Comparison of ENCODE assay signal across 28 cellular contexts in the genomic region with DNA sequence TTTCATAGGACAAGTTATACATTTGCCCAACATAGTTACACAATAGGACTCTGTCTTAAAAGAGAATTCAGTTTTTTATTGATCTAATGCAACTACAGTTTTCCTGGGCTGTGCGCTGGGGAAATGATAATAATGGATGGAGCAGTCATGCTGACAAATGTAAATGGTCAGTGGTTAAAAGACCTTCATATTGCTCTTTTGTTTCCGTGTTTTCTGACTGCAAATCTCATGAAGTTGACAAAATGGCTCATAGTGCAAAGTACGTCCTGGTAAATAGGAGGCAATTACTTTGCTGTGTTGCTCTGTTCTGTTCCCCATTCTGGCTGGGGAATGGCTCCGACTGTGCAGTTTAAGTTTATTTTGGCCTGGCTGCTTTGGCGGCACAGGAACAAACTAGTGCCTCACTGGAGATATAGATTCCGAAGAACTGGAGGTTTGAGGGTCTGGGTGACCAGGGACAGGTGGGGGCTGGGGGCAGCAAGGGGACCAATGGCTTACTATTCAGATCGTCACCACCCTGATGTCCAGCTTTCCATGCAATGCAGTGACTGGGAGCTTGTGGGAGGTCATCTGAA. TPM values are rescaled to one million over a fixed set of nuclear protein-coding genes. Genes with fewer than 3 reads are reported as not detected.
A peak's percentile ranks its signal among the peaks of the same experiment; 100 is the strongest.
DNase-seq lines count a peak whose midpoint lies in the region; FAIRE-seq and TF ChIP-seq lines count a peak whose summit lies in the region.
"Had no signal": no experiment of that assay in that cellular context is flagged by ENCODE, and none has a peak within 500 bp of the region (broad histone marks: within the 10 kb centered on the region; RNA-seq: fewer than 3 reads in every experiment).

No MANE protein-coding gene starts in this region.

- intact Hi-C loops in colonic mucosa (cut with DNase I) = no loop called here

- H3K36me3 ChIP-seq in Loucy (ENCODE audit: insufficient read depth, low read length) = no peaks in the 10 kb centered on the region
- no peaks in the 10 kb centered on the region for H3K36me3 ChIP-seq in colonic mucosa
- H3K36me3 ChIP-seq: esophagus muscularis mucosa, gastrocnemius medialis, prostate gland, SJSA1, tibial artery had no signal

- no peaks in the 10 kb centered on the region for H3K9me3 Mint-ChIP-seq in activated T-cell treated with anti-CD3 and anti-CD28 coated beads, Interleukin-2, amount 50 U/mL, for 24 hours
- H3K9me3 Mint-ChIP-seq in nephron = no peaks in the 10 kb centered on the region

- peak overlapping the region; percentile 78 for H3K4me2 ChIP-seq in Loucy (ENCODE audit: low read depth, low read length, poor library complexity, severe bottlenecking)

- peaks cover 88% of the 10 kb centered on the region for H3K36me3 Mint-ChIP-seq in activated T-cell treated with anti-CD3 and anti-CD28 coated beads, Interleukin-2, amount 50 U/mL, for 24 hours (ENCODE audit: low read depth)
- no peaks in the 10 kb centered on the region for H3K36me3 Mint-ChIP-seq in nephron (ENCODE audit: low read depth)

- no peak for FAIRE-seq in HTR-8/SVneo (lab: Jason Lieb, UNC)

- H3K9me2 ChIP-seq in Loucy (replicated peaks; ENCODE audit: low read depth, low read length) = no peaks in the 10 kb centered on the region

- H3K4me3 Mint-ChIP-seq in activated T-cell treated with anti-CD3 and anti-CD28 coated beads, Interleukin-2, amount 50 U/mL, for 24 hours = peak overlapping the region; percentile 41
- H3K4me3 Mint-ChIP-seq in nephron = no peak overlapping the region

- DNase-seq in activated T-cell treated with anti-CD3 and anti-CD28 coated beads, Interleukin-2, amount 50 U/mL, for 24 hours = no peak
- no peak for DNase-seq in activated T-cell treated with anti-CD3 and anti-CD28 coated beads, Interleukin-2, amount 50 U/mL, for 1 hour
- peak; percentile 48 for DNase-seq in colonic mucosa
- no peak for DNase-seq in stimulated activated CD4-positive, alpha-beta T cell treated with anti-CD3 and anti-CD28 coated beads, Interleukin-2, amount 100 ng/mL, for 24 hours
- DNase-seq in hippocampal formation (lab: John Stamatoyannopoulos, UW) = no peak
- DNase-seq in HTR-8/SVneo (ENCODE audit: insufficient read length, low spot score) = no peak
- DNase-seq: activated naive CD4-positive, alpha-beta T cell; aorta; cerebellar nuclear complex; DMS53; effector CD8-positive, alpha-beta T cell; gastrocnemius medialis; GF-D8; GM23248; KG1; mesendoderm; NCI-H1930; NCI-H345; NK-92 treated with Interleukin-12 subunit alpha and Interleukin-12 subunit beta, amount 100 ng/mL, for 24 hours; stimulated activated CD4-positive, alpha-beta T cell treated with anti-CD3 and anti-CD28 coated beads, Interleukin-1b, Interleukin-23, amount 100 ng/mL, for 48 hours; T1000; tibial artery had no signal

- H3K4me1 ChIP-seq in Loucy (ENCODE audit: insufficient read depth, low read length, poor library complexity, severe bottlenecking) (peaks cover 33% of the 10 kb centered on the region), colonic mucosa (peaks cover 5% of the 10 kb centered on the region)
- H3K4me1 ChIP-seq: gastrocnemius medialis, prostate gland had no signal

- TF ChIP-seq CTCF in Loucy (conservative IDR thresholded peaks at IDR 0.05; ENCODE audit: low read length) (no peak), colonic mucosa (IDR thresholded peaks at IDR 0.05) (no peak), nephron (IDR thresholded peaks at IDR 0.05; ENCODE audit: unreplicated experiment in 3 of 3) (no peak)

- H3K9me3 ChIP-seq in Loucy (ENCODE audit: insufficient read depth, low read depth, low read length) (no peaks in the 10 kb centered on the region), colonic mucosa (no peaks in the 10 kb centered on the region)
- H3K9me3 ChIP-seq: esophagus muscularis mucosa, gastrocnemius medialis, prostate gland, SJSA1, tibial artery had no signal

- peaks cover 35% of the 10 kb centered on the region for H4K20me1 ChIP-seq in Loucy (ENCODE audit: insufficient read depth, low read length, poor library complexity, severe bottlenecking)

- peak overlapping the region; percentile 97 for H3K9ac ChIP-seq in Loucy (ENCODE audit: low read depth, low read length, poor library complexity, severe bottlenecking)
- no peak overlapping the region for H3K9ac ChIP-seq in colonic mucosa (ENCODE audit: low read depth in 2 of 2, low read length in 2 of 2)
- H3K9ac ChIP-seq: GM23248 had no signal

- H3F3A ChIP-seq in Loucy (ENCODE audit: low read depth) = no peaks in the 10 kb centered on the region

- H3K27ac Mint-ChIP-seq in activated T-cell treated with anti-CD3 and anti-CD28 coated beads, Interleukin-2, amount 50 U/mL, for 24 hours = peak overlapping the region; percentile 45
- H3K27ac Mint-ChIP-seq in nephron = peak overlapping the region; percentile 20 to 81 (median 75)

- H3K27me3 ChIP-seq in Loucy (ENCODE audit: insufficient read depth, low read length, poor library complexity, severe bottlenecking) (no peaks in the 10 kb centered on the region), colonic mucosa (no peaks in the 10 kb centered on the region)
- H3K27me3 ChIP-seq: esophagus muscularis mucosa, gastrocnemius medialis, SJSA1, tibial artery had no signal

- H3K4me3 ChIP-seq in Loucy (ENCODE audit: low read length, poor library complexity, severe bottlenecking) = peak overlapping the region; percentile 98
- H3K4me3 ChIP-seq in colonic mucosa = no peak overlapping the region
- H3K4me3 ChIP-seq: esophagus muscularis mucosa, gastrocnemius medialis, GM23248, prostate gland, SJSA1, tibial artery had no signal

- peak overlapping the region; percentile 50 for H3K27ac ChIP-seq in colonic mucosa
- H3K27ac ChIP-seq: C4-2B, esophagus muscularis mucosa, gastrocnemius medialis, GM23248, prostate gland, SJSA1, tibial artery had no signal

- H3K4me1 Mint-ChIP-seq in activated T-cell treated with anti-CD3 and anti-CD28 coated beads, Interleukin-2, amount 50 U/mL, for 24 hours (ENCODE audit: low read depth) = peaks cover 84% of the 10 kb centered on the region
- H3K4me1 Mint-ChIP-seq in nephron = peaks cover 47% of the 10 kb centered on the region

- peaks cover 100% of the 10 kb centered on the region for H3K79me2 ChIP-seq in Loucy (ENCODE audit: insufficient read depth, low read length)

- no peak overlapping the region for H2AFZ ChIP-seq in Loucy (ENCODE audit: low read length)
- H2AFZ ChIP-seq: GM23248 had no signal

- no peaks in the 10 kb centered on the region for H3K27me3 Mint-ChIP-seq in activated T-cell treated with anti-CD3 and anti-CD28 coated beads, Interleukin-2, amount 50 U/mL, for 24 hours
- H3K27me3 Mint-ChIP-seq in nephron (ENCODE audit: low read depth) = peaks cover 3% of the 10 kb centered on the region

RNA-seq across cellular contexts. Expression of a gene that starts 54.3 kb away (rescaled TPM):
- total RNA-seq in colonic mucosa = 100 to 1,000 TPM in 1 of 2 donors, 10 to 100 TPM in 1; 37.0 to 104 TPM

RNA-seq across cellular contexts. Expression of a gene that starts 57.1 kb away (rescaled TPM):
- total RNA-seq in colonic mucosa = 10 to 100 TPM; 31.5 to 48.8 TPM
